Comparison of ENCODE assay signal across 1 cellular context in genomic region chr10:84237199-84238051, GRCh38.
TF ChIP-seq lines count a peak whose summit lies in the region.

No MANE protein-coding gene starts in this region.

TF ChIP-seq in WTC11, 78 proteins besides CTCF, POLR2A, EP300 and RAD21 (continued from another document):
- 0 out of 2 replicates have a peak, but pooled peaks have one; percentile 65 for TF ChIP-seq AFF4 (CRISPR knock-in tag; IDR thresholded peaks at IDR 0.05; ENCODE audit: borderline replicate concordance)
- TF ChIP-seq NR2C2 (CRISPR knock-in tag; IDR thresholded peaks at IDR 0.05) = peak; percentile 53; the same call in 1 of the 2 replicates
- TF ChIP-seq MLX (CRISPR knock-in tag; IDR thresholded peaks at IDR 0.05) = no peak
- peak; percentile 83 for TF ChIP-seq HMGXB4 (CRISPR knock-in tag; IDR thresholded peaks at IDR 0.05)
- TF ChIP-seq ESRRA (CRISPR knock-in tag; IDR thresholded peaks at IDR 0.05; ENCODE audit: borderline replicate concordance) = peak; percentile 60; the same call in 1 of the 2 replicates
- TF ChIP-seq ARID4B (CRISPR knock-in tag; IDR thresholded peaks at IDR 0.05; ENCODE audit: borderline replicate concordance) = peak; percentile 87; the same call in 1 of the 2 replicates
- TF ChIP-seq FOXP4 (CRISPR knock-in tag; IDR thresholded peaks at IDR 0.05) = peak; percentile 91
- TF ChIP-seq USF1 (CRISPR knock-in tag; IDR thresholded peaks at IDR 0.05) = peak; percentile 71
- no peak for TF ChIP-seq GABPB1 (CRISPR knock-in tag; IDR thresholded peaks at IDR 0.05)
- TF ChIP-seq TEAD1 (CRISPR knock-in tag; IDR thresholded peaks at IDR 0.05) = peak; percentile 90
- peak; percentile 87; the same call in 1 of the 2 replicates for TF ChIP-seq ETV6 (CRISPR knock-in tag; IDR thresholded peaks at IDR 0.05)
- TF ChIP-seq ZNF281 (CRISPR knock-in tag; IDR thresholded peaks at IDR 0.05) = 0 out of 2 replicates have a peak, but pooled peaks have one; percentile 69
- TF ChIP-seq RELA (CRISPR knock-in tag; IDR thresholded peaks at IDR 0.05; ENCODE audit: borderline replicate concordance) = peak; percentile 80; the same call in 1 of the 2 replicates
- TF ChIP-seq ZNF423 (CRISPR knock-in tag; IDR thresholded peaks at IDR 0.05) = no peak
- peak; percentile 89 for TF ChIP-seq E2F5 (CRISPR knock-in tag; IDR thresholded peaks at IDR 0.05)
- peak; percentile 57; the same call in 1 of the 2 replicates for TF ChIP-seq TCF7 (CRISPR knock-in tag; IDR thresholded peaks at IDR 0.05; ENCODE audit: low read depth)
- 0 out of 2 replicates have a peak, but pooled peaks have one; percentile 27 for TF ChIP-seq CREM (CRISPR knock-in tag; IDR thresholded peaks at IDR 0.05)
- no peak for TF ChIP-seq CDX4 (CRISPR knock-in tag; IDR thresholded peaks at IDR 0.05; ENCODE audit: borderline replicate concordance)
- peak; percentile 89; the same call in 1 of the 2 replicates for TF ChIP-seq FOXP1 (CRISPR knock-in tag; IDR thresholded peaks at IDR 0.05; ENCODE audit: borderline replicate concordance)
- TF ChIP-seq ZBTB43 (CRISPR knock-in tag; IDR thresholded peaks at IDR 0.05) = no peak
- TF ChIP-seq ELF4 (CRISPR knock-in tag; IDR thresholded peaks at IDR 0.05; ENCODE audit: low read depth) = no peak
- TF ChIP-seq E2F1 (CRISPR knock-in tag; IDR thresholded peaks at IDR 0.05) = peak; percentile 90; the same call in 1 of the 2 replicates
- no peak for TF ChIP-seq KAT7 (CRISPR knock-in tag; IDR thresholded peaks at IDR 0.05; ENCODE audit: borderline replicate concordance)
